In genomic region chr3:191352014-191352413, GRCh38 we compare ENCODE assay signal across 22 cellular contexts. TPM values are rescaled to one million over a fixed set of nuclear protein-coding genes. Genes with fewer than 3 reads are reported as not detected.
"Had no signal": no experiment of that assay in that cellular context is flagged by ENCODE, and none has a peak within 500 bp of the region (broad histone marks: within the 10 kb centered on the region; RNA-seq: fewer than 3 reads in every experiment).

No MANE protein-coding gene starts in this region.

- H3K4me3 ChIP-seq: body of pancreas, heart left ventricle, pancreas, sigmoid colon, upper lobe of right lung had no signal

- H3K27ac ChIP-seq: neutrophil, upper lobe of right lung had no signal

- FAIRE-seq: colon, frontal cortex, pancreas had no signal

- DNase-seq: activated CD4-positive, alpha-beta T cell treated with anti-CD3 and anti-CD28 coated beads, Interleukin-2, amount 10 ng/mL, durations not matched to agents 7 days and 5 days; activated CD8-positive, alpha-beta memory T cell treated with anti-CD3 and anti-CD28 coated beads, Interleukin-2, amount 50 U/mL, for 4 hours; activated CD8-positive, alpha-beta T cell treated with anti-CD3 and anti-CD28 coated beads, Interleukin-2, amount 10 ng/mL, durations not matched to agents 7 days and 5 days; activated naive CD4-positive, alpha-beta T cell treated with anti-CD3 and anti-CD28 coated beads for 36 hours; activated T-cell treated with anti-CD3 and anti-CD28 coated beads, Interleukin-2, amount 50 U/mL, for 4 hours; body of pancreas; caudate nucleus; endodermal cell; erythroblast; heart left ventricle; kidney glomerular epithelial cell; pancreas; sigmoid colon; stimulated activated CD4-positive, alpha-beta T cell treated with anti-CD3 and anti-CD28 coated beads, Interleukin-4, amount 100 ng/mL, for 24 hours; upper lobe of right lung had no signal

- H3K27me3 ChIP-seq: body of pancreas, heart left ventricle, neutrophil, pancreas, sigmoid colon, upper lobe of right lung had no signal

- H3K36me3 ChIP-seq: heart left ventricle, neutrophil, pancreas, sigmoid colon, thoracic aorta had no signal

- H3K9me3 ChIP-seq: body of pancreas, heart left ventricle, neutrophil, pancreas, sigmoid colon, thoracic aorta, upper lobe of right lung had no signal

- ATAC-seq: activated CD8-positive, alpha-beta T cell treated with anti-CD3 and anti-CD28 coated beads, Interleukin-2, amount 10 ng/mL, durations not matched to agents 7 days and 5 days; activated T-cell treated with anti-CD3 and anti-CD28 coated beads, Interleukin-2, amount 50 U/mL, for 4 hours; body of pancreas; heart left ventricle; natural killer cell treated with Interleukin-12 subunit alpha and Interleukin-12 subunit beta and Interleukin-15 and Interleukin-18, amount 100 ng/mL, for 72 hours; stimulated activated effector memory CD8-positive, alpha-beta T cell treated with anti-CD3 and anti-CD28 coated beads, Interleukin-12 subunit alpha, Interleukin-12 subunit beta, amount 100 ng/mL, for 72 hours; upper lobe of right lung had no signal

RNA-seq across cellular contexts. Expression of gene UTS2B, which starts 21.7 kb away (rescaled TPM):
- total RNA-seq: activated CD8-positive, alpha-beta T cell treated with anti-CD3 and anti-CD28 coated beads, Interleukin-2, amount 10 ng/mL, durations not matched to agents 7 days and 5 days; activated naive CD4-positive, alpha-beta T cell treated with anti-CD3 and anti-CD28 coated beads for 36 hours; activated T-cell treated with anti-CD3 and anti-CD28 coated beads, Interleukin-2, amount 50 U/mL, for 4 hours; body of pancreas; lower leg skin; natural killer cell treated with Interleukin-12 subunit alpha and Interleukin-12 subunit beta and Interleukin-15 and Interleukin-18, amount 100 ng/mL, for 72 hours had no signal
